In the genomic region with DNA sequence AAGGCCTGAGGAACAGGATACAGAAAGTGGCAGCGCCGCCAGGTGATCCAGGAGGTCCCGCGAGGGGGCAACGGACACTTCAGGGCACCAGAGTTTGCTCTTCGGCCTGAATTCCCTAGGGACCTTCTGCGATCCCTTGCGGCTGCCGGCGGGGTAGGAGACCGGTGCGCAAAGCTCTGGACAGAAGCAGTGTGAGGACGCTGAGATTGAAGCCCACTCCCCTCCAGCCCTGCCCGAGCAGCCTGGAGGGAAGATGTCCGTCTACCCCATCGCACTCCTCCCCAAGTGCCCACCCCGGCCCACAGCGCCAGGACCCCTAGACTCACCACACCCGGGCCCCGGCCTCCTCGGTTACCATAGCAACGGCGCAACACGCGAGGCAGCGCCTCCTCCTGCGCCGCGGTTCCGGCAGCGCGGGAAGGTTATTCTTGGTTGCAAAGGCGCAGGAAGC, we compare ENCODE assay signal across 8 cellular contexts. TPM values are rescaled to one million over a fixed set of nuclear protein-coding genes. Genes with fewer than 3 reads are reported as not detected.
DNase-seq lines count a peak whose midpoint lies in the region; ATAC-seq and TF ChIP-seq lines count a peak whose summit lies in the region.

A gene with protein sequence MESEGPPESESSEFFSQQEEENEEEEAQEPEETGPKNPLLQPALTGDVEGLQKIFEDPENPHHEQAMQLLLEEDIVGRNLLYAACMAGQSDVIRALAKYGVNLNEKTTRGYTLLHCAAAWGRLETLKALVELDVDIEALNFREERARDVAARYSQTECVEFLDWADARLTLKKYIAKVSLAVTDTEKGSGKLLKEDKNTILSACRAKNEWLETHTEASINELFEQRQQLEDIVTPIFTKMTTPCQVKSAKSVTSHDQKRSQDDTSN (minus strand): TSS at position 361 of the 451 bp plus-strand sequence. CDS start 10,433 bp downstream, outside the sequence.

- H3K4me1 ChIP-seq in Caco-2 (no peaks in the 10 kb centered on the region), iPS DF 6.9 (ENCODE audit: control insufficient read depth, insufficient read depth, low read length) (no peaks in the 10 kb centered on the region), smooth muscle cell (ENCODE audit: low read depth) (no peaks in the 10 kb centered on the region)

- TF ChIP-seq CTCF in Caco-2 (IDR thresholded peaks at IDR 0.05; ENCODE audit: insufficient read depth in 1 of 2, low read depth in 1 of 2, low read length in 1 of 2, severe bottlenecking in 1 of 2, unreplicated experiment in 1 of 2) (no peak), astrocyte of the cerebellum (IDR thresholded peaks at IDR 0.05; ENCODE audit: low read depth, low read length, missing control alignments) (no peak), smooth muscle cell (IDR thresholded peaks at IDR 0.05; ENCODE audit: borderline replicate concordance, insufficient read depth, poor library complexity, severe bottlenecking) (no peak)

- whole genome bisulfite sequencing in iPS DF 6.9 (ENCODE audit: insufficient coverage, insufficient read length), result no CpG with 5 or more reads among the region's 33 CpGs
- WGBS in smooth muscle cell (ENCODE audit: low lambda C conversion rate), result 53% methylated on average over 30 of the region's 33 CpGs

- no peak within 1 kb of the TSS for H3K9ac ChIP-seq in smooth muscle cell (ENCODE audit: low read depth)

- H3F3A ChIP-seq in smooth muscle cell (ENCODE audit: low read depth), result no peaks in the 10 kb centered on the region

- peak within 1 kb of the TSS; percentile 55 for H3K4me3 Mint-ChIP-seq in Caco-2 (ENCODE audit: unreplicated experiment)

- H3K36me3 ChIP-seq in Caco-2 (ENCODE audit: control insufficient read depth, insufficient read depth, low read length) (no peaks in the 10 kb centered on the region), iPS DF 6.9 (ENCODE audit: control insufficient read depth, insufficient read depth, low read length) (no peaks in the 10 kb centered on the region), smooth muscle cell (ENCODE audit: low read depth) (no peaks in the 10 kb centered on the region)

- peaks cover 6% of the 10 kb centered on the region for H3K4me1 Mint-ChIP-seq in Caco-2 (ENCODE audit: low read depth, unreplicated experiment)

- peak within 1 kb of the TSS; percentile 29 for H2AFZ ChIP-seq in smooth muscle cell (ENCODE audit: low read depth)

- ATAC-seq in GM19467 (IDR thresholded peaks at IDR 0.05; ENCODE audit: unreplicated experiment), result no peak
- ATAC-seq in GM18909 (IDR thresholded peaks at IDR 0.05; ENCODE audit: poor library complexity, unreplicated experiment), result no peak

- H3K27me3 Mint-ChIP-seq in Caco-2 (ENCODE audit: insufficient read depth, unreplicated experiment), result peaks cover 10% of the 10 kb centered on the region

- no peaks in the 10 kb centered on the region for H3K36me3 Mint-ChIP-seq in Caco-2 (ENCODE audit: insufficient read depth, unreplicated experiment)

- H3K79me2 ChIP-seq in smooth muscle cell (ENCODE audit: low read depth), result no peaks in the 10 kb centered on the region

- H3K9me3 ChIP-seq in Caco-2, result no peaks in the 10 kb centered on the region
- H3K9me3 ChIP-seq in iPS DF 6.9 (ENCODE audit: control insufficient read depth, insufficient read depth, low read length), result no peaks in the 10 kb centered on the region
- no peaks in the 10 kb centered on the region for H3K9me3 ChIP-seq in smooth muscle cell (replicated peaks; ENCODE audit: low read depth)

- no peaks in the 10 kb centered on the region for H3K27me3 ChIP-seq in Caco-2 (replicated peaks; ENCODE audit: control insufficient read depth, insufficient read depth, low read length)
- H3K27me3 ChIP-seq in iPS DF 6.9 (ENCODE audit: control insufficient read depth, insufficient read depth, low read length), result no peaks in the 10 kb centered on the region
- no peaks in the 10 kb centered on the region for H3K27me3 ChIP-seq in smooth muscle cell (ENCODE audit: low read depth)

- peak within 1 kb of the TSS; percentile 8 for H3K27ac Mint-ChIP-seq in Caco-2 (ENCODE audit: unreplicated experiment)

- POLR2A ChIA-PET in Caco-2 (lab: Charles Lee), result no interaction called here

- H3K27ac ChIP-seq in iPS DF 6.9 (ENCODE audit: low read length), result no peak within 1 kb of the TSS
- peak within 1 kb of the TSS; percentile 4 for H3K27ac ChIP-seq in smooth muscle cell (ENCODE audit: low read depth)

- CTCF ChIA-PET in Caco-2 (lab: Charles Lee), result no interaction called here

- intact Hi-C loops in Caco-2 (cut with micrococcal nuclease; ENCODE audit: unreplicated experiment), result no loop called here

- BruUV-seq in Caco-2 (replicated peaks; lab: Mats Ljungman, UMichigan), result no TSS peak

- peaks cover 66% of the 10 kb centered on the region for H4K20me1 ChIP-seq in smooth muscle cell (ENCODE audit: low read depth)

- H3K4me3 ChIP-seq in Caco-2 (ENCODE audit: low read depth, low read length), result peak within 1 kb of the TSS; percentile 23
- H3K4me3 ChIP-seq in astrocyte of the cerebellum (ENCODE audit: low read depth, low read length), result peak within 1 kb of the TSS; percentile 51
- peak within 1 kb of the TSS; percentile 83; the same call in 1 of the 2 replicates for H3K4me3 ChIP-seq in iPS DF 6.9 (ENCODE audit: low read length)
- H3K4me3 ChIP-seq in smooth muscle cell, result peak within 1 kb of the TSS; percentile 46

- peak within 1 kb of the TSS; percentile 80 for H3K4me2 ChIP-seq in smooth muscle cell

- in situ Hi-C loops in astrocyte of the cerebellum (cut with HindIII; ENCODE audit: low sequenced_read_pairs), result no loop called here

- peak; percentile 25 to 38 for DNase-seq in Caco-2
- peak; percentile 30 for DNase-seq in NCI-H1417 treated with DMSO at 0.1 percent for 48 hours (lab: John Stamatoyannopoulos, UW)
- DNase-seq in astrocyte of the cerebellum (ENCODE audit: low read depth), result peak; percentile 13
- peak; percentile 66 for DNase-seq in iPS DF 6.9 (ENCODE audit: low read depth, low spot score)
- no peak for DNase-seq in smooth muscle cell (lab: John Stamatoyannopoulos, UW; ENCODE audit: unreplicated experiment)
- no peak for DNase-seq in NCI-H1694 treated with DMSO at 0.1 percent for 48 hours (lab: John Stamatoyannopoulos, UW)

- H3K9me3 Mint-ChIP-seq in Caco-2 (ENCODE audit: unreplicated experiment), result no peaks in the 10 kb centered on the region

RNA-seq across cellular contexts. Expression of the gene that starts here (rescaled TPM):
- total RNA-seq in Caco-2 (2022) (not detected in 2 replicates), smooth muscle cell (0.72 TPM in 1 of 2 replicates, not detected in the other)
- polyA plus RNA-seq in smooth muscle cell, result 1.8 and 5.3 TPM in 2 replicates

Comparison
In these comparisons a context has a peak if more than half of its experiments do, and no peak if none do; other contexts are left out.
1. Peak in DNase-seq and H3K4me3 ChIP-seq in Caco-2; RNA of the gene not detected or under 1 TPM.
2. DNase-seq: peak in NCI-H1417 treated with DMSO at 0.1 percent for 48 hours (single experiment), astrocyte of the cerebellum (single experiment) and iPS DF 6.9 (single experiment); none in smooth muscle cell (single experiment) and NCI-H1694 treated with DMSO at 0.1 percent for 48 hours (single experiment).
3. H3K4me3 ChIP-seq: peak in every context shown above with its lines; median percentile 83 in iPS DF 6.9; 51 in astrocyte of the cerebellum; 46 in smooth muscle cell; 23 in Caco-2.